ENCODE assay signal across 9 cellular contexts in the genomic region with DNA sequence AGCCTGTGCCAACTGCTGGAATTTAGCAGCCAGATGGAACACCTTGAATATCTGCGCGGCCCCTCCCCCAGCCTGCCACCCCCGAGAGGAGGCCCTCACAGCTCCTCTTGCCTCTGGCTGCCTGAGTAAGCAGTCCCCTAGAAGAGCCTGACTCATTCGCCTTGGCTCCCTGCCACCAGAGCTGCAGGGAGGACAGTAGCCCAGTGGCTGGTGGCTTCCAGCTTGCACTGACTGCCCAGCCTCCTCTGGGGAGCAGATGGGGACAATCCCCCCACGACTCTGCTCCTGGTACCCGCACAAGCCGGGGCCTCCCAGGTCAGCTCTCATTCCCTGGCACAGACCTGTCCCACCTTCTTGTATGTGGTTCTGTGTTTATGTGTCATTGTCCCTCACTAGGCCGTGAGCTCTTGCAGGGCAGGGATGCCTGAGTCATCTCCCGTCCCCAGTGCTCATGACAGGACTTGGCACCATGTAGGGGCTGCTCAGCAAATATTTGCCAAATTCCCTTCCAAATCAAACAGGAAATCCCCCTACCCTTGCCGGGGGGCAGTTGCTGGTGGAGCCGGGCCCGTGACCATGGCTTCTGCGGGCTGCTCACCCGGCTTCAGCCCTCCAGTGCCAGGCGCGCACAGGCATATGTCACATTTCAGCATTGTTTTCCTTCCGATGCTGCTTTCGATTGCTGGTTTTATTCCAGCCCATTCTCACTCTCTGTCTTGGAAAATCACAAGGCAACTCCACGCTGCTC.
DNase-seq lines count a peak whose midpoint lies in the region; ATAC-seq and TF ChIP-seq lines count a peak whose summit lies in the region.
"Had no signal": no experiment of that assay in that cellular context is flagged by ENCODE, and none has a peak within 500 bp of the region (broad histone marks: within the 10 kb centered on the region; RNA-seq: fewer than 3 reads in every experiment).

No MANE protein-coding gene starts in this region.

- peak overlapping the region; percentile 33; the same call in 1 of the 2 replicates for H3K27ac ChIP-seq in ACC112 (ENCODE audit: low read depth, low read length)
- no peak overlapping the region for H3K27ac ChIP-seq in brain microvascular endothelial cell

- H3K4me1 ChIP-seq in ACC112 (ENCODE audit: control insufficient read depth, insufficient read depth, low read length, unreplicated experiment), result peaks cover 18% of the 10 kb centered on the region

- peaks cover 29% of the 10 kb centered on the region for H3K27me3 ChIP-seq in ACC112 (ENCODE audit: insufficient read depth, low read length)
- H3K27me3 ChIP-seq in brain microvascular endothelial cell (replicated peaks), result no peaks in the 10 kb centered on the region

- TF ChIP-seq CTCF in brain microvascular endothelial cell (IDR thresholded peaks at IDR 0.05; ENCODE audit: low read depth, low read length, missing control alignments), result no peak

- in situ Hi-C loops in brain microvascular endothelial cell (cut with HindIII; ENCODE audit: low pct_ligation_motif_present, low sequenced_read_pairs), result no loop called here

- H3K4me3 ChIP-seq in ACC112 (ENCODE audit: low read depth, low read length), result peak overlapping the region; percentile 68
- no peak overlapping the region for H3K4me3 ChIP-seq in brain microvascular endothelial cell (ENCODE audit: low read depth, low read length)
- H3K4me3 ChIP-seq: GM12878 had no signal

- no peaks in the 10 kb centered on the region for H3K36me3 ChIP-seq in ACC112 (ENCODE audit: insufficient read depth, low read length)
- no peaks in the 10 kb centered on the region for H3K36me3 ChIP-seq in brain microvascular endothelial cell (replicated peaks)

- no peaks in the 10 kb centered on the region for H3K79me2 ChIP-seq in ACC112 (ENCODE audit: control insufficient read depth, insufficient read depth, low read length, unreplicated experiment)

- H2AFZ ChIP-seq in ACC112 (ENCODE audit: low read length, unreplicated experiment), result no peak overlapping the region

- DNase-seq in GOT3 (lab: John Stamatoyannopoulos, UW) (peak; percentile 30), NOMO-1 (lab: John Stamatoyannopoulos, UW; ENCODE audit: unreplicated experiment in 2 of 2) (peak; percentile 27 to 36), brain microvascular endothelial cell (peak; percentile 82), iris pigment epithelial cell (ENCODE audit: low read depth) (peak; percentile 86)
- peak in 3 of 4 experiments; percentile 19 to 34 (median 24) for DNase-seq in stimulated activated CD4-positive, alpha-beta T cell treated with anti-CD3 and anti-CD28 coated beads, Interleukin-1b, Interleukin-23, amount 100 ng/mL, for 24 hours (ENCODE audit: low read depth in 4 of 4, low spot score in 1 of 4)

- ATAC-seq in HG03565 (IDR thresholded peaks at IDR 0.05; ENCODE audit: unreplicated experiment) (no peak), HG03432 (IDR thresholded peaks at IDR 0.05; ENCODE audit: unreplicated experiment) (no peak)
- ATAC-seq: GM12878 had no signal

Comparison
In these comparisons a context has a peak if more than half of its experiments do, and no peak if none do; other contexts are left out.
1. DNase-seq: peak in every context shown above with its lines; median percentile 86 in iris pigment epithelial cell; 82 in brain microvascular endothelial cell; 32 in NOMO-1; 30 in GOT3; 24 in stimulated activated CD4-positive, alpha-beta T cell treated with anti-CD3 and anti-CD28 coated beads, Interleukin-1b, Interleukin-23, amount 100 ng/mL, for 24 hours.